ENCODE assay signal across 1 cellular context in genomic region chr14:95157195-95157986, GRCh38.
TF ChIP-seq lines count a peak whose summit lies in the region.

TSS of gene DICER1 (minus strand) at chr14:95157529. CDS start at chr14:95133458, 24,071 bp downstream.

TF ChIP-seq in H1, 55 proteins besides CTCF, POLR2A, EP300 and RAD21:
- TF ChIP-seq SIN3A (conservative IDR thresholded peaks at IDR 0.05 in 1 of 2, IDR thresholded peaks at IDR 0.05 in 1 of 2; ENCODE audit: low read depth in 1 of 2, low read length in 2 of 2) (no peak), RBBP5 (IDR thresholded peaks at IDR 0.05; ENCODE audit: borderline replicate concordance, low read depth, low read length) (peak; percentile 82), MAX (IDR thresholded peaks at IDR 0.05) (peak; percentile 63), ATF2 (IDR thresholded peaks at IDR 0.05; ENCODE audit: low read length) (no peak), CBX5 (IDR thresholded peaks at IDR 0.05; ENCODE audit: low read depth, low read length) (no peak), TCF12 (IDR thresholded peaks at IDR 0.05; ENCODE audit: low read depth, low read length) (no peak), ZNF274 (IDR thresholded peaks at IDR 0.05; ENCODE audit: borderline replicate concordance, extremely low read depth, low read length) (no peak), KDM4A (IDR thresholded peaks at IDR 0.05; ENCODE audit: low read depth, low read length, severe bottlenecking) (no peak), GTF2F1 (IDR thresholded peaks at IDR 0.05; ENCODE audit: borderline replicate concordance, low read depth, low read length) (no peak), CHD1 (IDR thresholded peaks at IDR 0.05; ENCODE audit: low read depth, low read length) (no peak), EGR1 (IDR thresholded peaks at IDR 0.05; ENCODE audit: borderline replicate concordance, low read depth, low read length) (peak; percentile 4; the same call in 1 of the 2 replicates), KDM5A (IDR thresholded peaks at IDR 0.05; ENCODE audit: low read length) (no peak), MAFK (IDR thresholded peaks at IDR 0.05; ENCODE audit: low read depth, low read length) (no peak), POLR2AphosphoS5 (IDR thresholded peaks at IDR 0.05; ENCODE audit: low read depth, low read length) (no peak), SAP30 (IDR thresholded peaks at IDR 0.05; ENCODE audit: insufficient read depth, insufficient replicate concordance, low read length) (no peak), JUND (IDR thresholded peaks at IDR 0.05; ENCODE audit: low read length) (no peak), SP4 (IDR thresholded peaks at IDR 0.05; ENCODE audit: low read length) (no peak), TBP (IDR thresholded peaks at IDR 0.05; ENCODE audit: low read depth, low read length) (no peak), SUZ12 (IDR thresholded peaks at IDR 0.05; ENCODE audit: low read length) (no peak), CEBPB (IDR thresholded peaks at IDR 0.05; ENCODE audit: low read depth, low read length) (no peak), HDAC6 (IDR thresholded peaks at IDR 0.05; ENCODE audit: low read depth, low read length) (no peak), HDAC2 (IDR thresholded peaks at IDR 0.05; ENCODE audit: borderline replicate concordance in 1 of 2, low read depth in 2 of 2, low read length in 2 of 2) (no peak), TAF1 (IDR thresholded peaks at IDR 0.05; ENCODE audit: low read depth, low read length) (no peak; the same call in none of the 2 replicates), NANOG (IDR thresholded peaks at IDR 0.05; ENCODE audit: insufficient read depth, low read depth, low read length, poor library complexity, severe bottlenecking) (peak; percentile 22), E2F6 (IDR thresholded peaks at IDR 0.05) (0 out of 2 replicates have a peak, but pooled peaks have one; percentile 8), PHF8 (conservative IDR thresholded peaks at IDR 0.05; ENCODE audit: low read depth, low read length) (peak; percentile 68), POU5F1 (IDR thresholded peaks at IDR 0.05; ENCODE audit: low read depth, low read length) (no peak), SIRT6 (IDR thresholded peaks at IDR 0.05; ENCODE audit: low read length) (no peak), RXRA (IDR thresholded peaks at IDR 0.05; ENCODE audit: insufficient read depth, low read depth, low read length) (no peak), BACH1 (IDR thresholded peaks at IDR 0.05; ENCODE audit: low read length) (no peak; the same call in 1 of the 2 replicates), CREB1 (IDR thresholded peaks at IDR 0.05) (peak; percentile 28; the same call in 1 of the 2 replicates), YY1 (IDR thresholded peaks at IDR 0.05; ENCODE audit: low read depth, low read length) (peak; percentile 78; the same call in 1 of the 2 replicates), GABPA (IDR thresholded peaks at IDR 0.05; ENCODE audit: borderline replicate concordance, insufficient read depth, low read length) (no peak), USF2 (IDR thresholded peaks at IDR 0.05; ENCODE audit: low read length) (no peak), TEAD4 (IDR thresholded peaks at IDR 0.05; ENCODE audit: low read depth, low read length) (no peak), FOSL1 (IDR thresholded peaks at IDR 0.05; ENCODE audit: insufficient read depth, low read depth, low read length) (peak; percentile 96), BCL11A (IDR thresholded peaks at IDR 0.05; ENCODE audit: low read depth in 2 of 2, low read length in 2 of 2) (no peak), SP2 (IDR thresholded peaks at IDR 0.05; ENCODE audit: low read length) (no peak), NRF1 (IDR thresholded peaks at IDR 0.05; ENCODE audit: low read depth, low read length) (peak; percentile 20; the same call in 1 of the 2 replicates), SIX5 (IDR thresholded peaks at IDR 0.05; ENCODE audit: low read depth, low read length) (peak; percentile 20; the same call in 1 of the 2 replicates), RNF2 (IDR thresholded peaks at IDR 0.05; ENCODE audit: borderline replicate concordance, low read depth, low read length, missing control alignments, poor library complexity, severe bottlenecking) (no peak), SRF (IDR thresholded peaks at IDR 0.05; ENCODE audit: low read depth, low read length) (no peak), CBX8 (IDR thresholded peaks at IDR 0.05; ENCODE audit: borderline replicate concordance, low read depth, low read length) (no peak), ATF3 (IDR thresholded peaks at IDR 0.05; ENCODE audit: insufficient read depth, low read depth, low read length) (no peak), ASH2L (IDR thresholded peaks at IDR 0.05; ENCODE audit: low read length) (peak; percentile 68), KDM1A (IDR thresholded peaks at IDR 0.05; ENCODE audit: borderline replicate concordance, low read length) (no peak), SP1 (IDR thresholded peaks at IDR 0.05; ENCODE audit: low read depth, low read length) (peak; percentile 77), JUN (IDR thresholded peaks at IDR 0.05; ENCODE audit: low read depth, low read length) (no peak), CTBP2 (IDR thresholded peaks at IDR 0.05; ENCODE audit: borderline replicate concordance, insufficient read depth, insufficient read length, low read length) (no peak), CHD7 (IDR thresholded peaks at IDR 0.05; ENCODE audit: insufficient replicate concordance, low read length) (no peak), RFX5 (IDR thresholded peaks at IDR 0.05; ENCODE audit: borderline replicate concordance, low read depth, low read length) (no peak), TAF7 (optimal IDR thresholded peaks at IDR 0.05; ENCODE audit: borderline replicate concordance, low read depth, low read length) (no peak), EZH2 (IDR thresholded peaks at IDR 0.05; ENCODE audit: low read depth, low read length, severe bottlenecking) (no peak), CHD2 (IDR thresholded peaks at IDR 0.05; ENCODE audit: low read length) (peak; percentile 73), BRCA1 (IDR thresholded peaks at IDR 0.05; ENCODE audit: low read depth, low read length) (no peak)
TF ChIP-seq in H1: peak in this region for 14.
